ENCODE assay signal across 9 cellular contexts in the genomic region with DNA sequence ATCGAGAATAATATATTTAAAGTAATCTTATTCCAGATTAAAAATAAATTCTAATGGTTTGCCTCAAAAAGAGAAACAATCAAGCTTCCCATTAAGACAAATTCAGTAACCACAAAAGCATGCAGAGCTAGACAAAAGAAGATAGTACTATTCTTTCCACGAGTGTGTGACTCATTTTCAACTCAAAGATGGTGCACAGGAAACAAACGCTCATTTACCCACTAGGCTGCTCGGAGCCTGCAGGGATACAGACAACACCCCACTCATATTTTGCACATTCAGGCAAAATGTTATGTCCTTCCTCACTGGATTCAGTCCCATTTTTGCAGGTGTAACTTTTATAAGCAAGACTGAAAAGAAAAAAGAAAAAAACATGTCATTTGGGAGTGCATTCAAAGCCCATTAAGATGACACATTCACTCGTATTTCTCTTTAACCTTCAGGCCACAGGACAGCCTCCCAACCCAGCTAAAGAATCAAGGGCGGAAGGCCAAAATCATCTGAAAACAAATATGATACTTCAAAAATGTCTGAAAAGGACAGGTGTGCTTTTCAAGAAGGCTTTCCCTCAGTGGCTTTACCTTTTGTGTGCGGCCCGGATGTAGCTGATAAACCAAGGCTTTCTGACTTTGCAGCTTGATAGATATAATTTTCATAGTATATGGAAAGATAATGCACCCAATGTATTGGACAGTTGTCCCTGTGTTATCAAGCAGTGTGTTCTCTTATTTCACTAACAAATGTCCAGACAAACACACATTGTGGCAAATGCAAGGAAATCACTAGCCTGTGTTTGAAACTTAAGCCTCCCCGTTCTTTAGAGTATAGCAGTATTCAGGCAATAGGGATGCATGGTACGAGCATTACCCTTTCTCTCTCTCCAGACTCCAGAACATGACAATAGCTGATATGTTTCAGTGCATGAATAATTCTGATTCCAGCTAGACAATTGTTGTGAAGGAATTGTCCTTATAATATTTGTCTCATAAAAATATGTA.
A peak's percentile ranks its signal among the peaks of the same experiment; 100 is the strongest.
DNase-seq lines count a peak whose midpoint lies in the region; ATAC-seq lines count a peak whose summit lies in the region.
"Had no signal": no experiment of that assay in that cellular context is flagged by ENCODE, and none has a peak within 500 bp of the region (broad histone marks: within the 10 kb centered on the region; RNA-seq: fewer than 3 reads in every experiment).

No MANE protein-coding gene starts in this region.

- no peaks in the 10 kb centered on the region for H3K9me3 Mint-ChIP-seq in activated T-helper 1 cell treated with anti-CD3 and anti-CD28 coated beads, Interleukin-12 subunit alpha, Interleukin-12 subunit beta, Interleukin-2, Interleukin-4 antibody, amounts not matched to agents 30 ng/mL and 10 ng/mL and 1 ng/mL, durations not matched to agents 14 hours and 24 hours and 36 hours

- ATAC-seq in GM21786 (IDR thresholded peaks at IDR 0.05; ENCODE audit: unreplicated experiment), result no peak
- no peak for ATAC-seq in HG03432 (IDR thresholded peaks at IDR 0.05; ENCODE audit: unreplicated experiment)

- H3K9me3 ChIP-seq in HAP-1, result no peaks in the 10 kb centered on the region

- H3K4me3 ChIP-seq in HAP-1, result no peak overlapping the region

- peaks cover 34% of the 10 kb centered on the region for H3K4me1 Mint-ChIP-seq in activated T-helper 1 cell treated with anti-CD3 and anti-CD28 coated beads, Interleukin-12 subunit alpha, Interleukin-12 subunit beta, Interleukin-2, Interleukin-4 antibody, amounts not matched to agents 30 ng/mL and 10 ng/mL and 1 ng/mL, durations not matched to agents 14 hours and 24 hours and 36 hours (ENCODE audit: low read depth)

- in situ Hi-C loops in HAP-1 (cut with MboI; ENCODE audit: low sequenced_read_pairs), result no loop called here

- no peaks in the 10 kb centered on the region for H3K27me3 ChIP-seq in HAP-1 (ENCODE audit: low read depth)

- intact Hi-C loops in activated T-helper 1 cell treated with anti-CD3 and anti-CD28 coated beads, Interleukin-12 subunit alpha, Interleukin-12 subunit beta, Interleukin-2, Interleukin-4 antibody, amounts not matched to agents 30 ng/mL and 10 ng/mL and 1 ng/mL, durations not matched to agents 14 hours and 24 hours and 36 hours (cut with micrococcal nuclease), result loop anchor here (2.0 to 10.0 kb wide), 3 partner anchors 273 to 500 kb away; partner anchors contain the start of genes CAPS2 and GLIPR1L1

- no peaks in the 10 kb centered on the region for H3K27me3 Mint-ChIP-seq in activated T-helper 1 cell treated with anti-CD3 and anti-CD28 coated beads, Interleukin-12 subunit alpha, Interleukin-12 subunit beta, Interleukin-2, Interleukin-4 antibody, amounts not matched to agents 30 ng/mL and 10 ng/mL and 1 ng/mL, durations not matched to agents 14 hours and 24 hours and 36 hours (ENCODE audit: insufficient read depth)

- H3K36me3 Mint-ChIP-seq in activated T-helper 1 cell treated with anti-CD3 and anti-CD28 coated beads, Interleukin-12 subunit alpha, Interleukin-12 subunit beta, Interleukin-2, Interleukin-4 antibody, amounts not matched to agents 30 ng/mL and 10 ng/mL and 1 ng/mL, durations not matched to agents 14 hours and 24 hours and 36 hours (ENCODE audit: low read depth), result no peaks in the 10 kb centered on the region

- H3K36me3 ChIP-seq in HAP-1 (replicated peaks), result no peaks in the 10 kb centered on the region

- H3K4me3 Mint-ChIP-seq in activated T-helper 1 cell treated with anti-CD3 and anti-CD28 coated beads, Interleukin-12 subunit alpha, Interleukin-12 subunit beta, Interleukin-2, Interleukin-4 antibody, amounts not matched to agents 30 ng/mL and 10 ng/mL and 1 ng/mL, durations not matched to agents 14 hours and 24 hours and 36 hours, result no peak overlapping the region
- H3K4me3 Mint-ChIP-seq: T-helper 1 cell treated with Interleukin-12 subunit alpha and Interleukin-12 subunit beta and Interleukin-4 antibody, amounts not matched to agents 30 μg/mL and 1 μg/mL, for 36 hours had no signal

- H3K27ac Mint-ChIP-seq in activated T-helper 1 cell treated with anti-CD3 and anti-CD28 coated beads, Interleukin-12 subunit alpha, Interleukin-12 subunit beta, Interleukin-2, Interleukin-4 antibody, amounts not matched to agents 30 ng/mL and 10 ng/mL and 1 ng/mL, durations not matched to agents 14 hours and 24 hours and 36 hours, result peak overlapping the region; percentile 33
- H3K27ac Mint-ChIP-seq: T-helper 1 cell treated with Interleukin-12 subunit alpha and Interleukin-12 subunit beta and Interleukin-4 antibody, amounts not matched to agents 30 μg/mL and 1 μg/mL, for 36 hours had no signal

- H3K4me1 ChIP-seq in HAP-1, result peaks cover 2% of the 10 kb centered on the region; the same call in 1 of the 2 replicates

- DNase-seq in COLO668 (lab: John Stamatoyannopoulos, UW; ENCODE audit: unreplicated experiment) (peak; percentile 14), LoVo (ENCODE audit: low spot score) (peak; percentile 79), kidney tubule cell (ENCODE audit: low spot score) (peak; percentile 86), CD1c-positive myeloid dendritic cell (ENCODE audit: extremely low spot score) (no peak), HAP-1 (ENCODE audit: low spot score in 2 of 2) (no peak)
- no peak for DNase-seq in activated T-helper 1 cell treated with anti-CD3 and anti-CD28 coated beads, Interleukin-12 subunit alpha, Interleukin-12 subunit beta, Interleukin-2, Interleukin-4 antibody, amounts not matched to agents 30 ng/mL and 10 ng/mL and 1 ng/mL, durations not matched to agents 14 hours and 24 hours and 36 hours (ENCODE audit: low spot score)

Comparison
In these comparisons a context has a peak if more than half of its experiments do, and no peak if none do; other contexts are left out.
1. DNase-seq: peak in COLO668 (single experiment), LoVo (single experiment) and kidney tubule cell (single experiment); none in activated T-helper 1 cell treated with anti-CD3 and anti-CD28 coated beads, Interleukin-12 subunit alpha, Interleukin-12 subunit beta, Interleukin-2, Interleukin-4 antibody, amounts not matched to agents 30 ng/mL and 10 ng/mL and 1 ng/mL, durations not matched to agents 14 hours and 24 hours and 36 hours (single experiment), CD1c-positive myeloid dendritic cell (single experiment) and HAP-1 (0 of 2).